15 cellular contexts compared by ENCODE assay signal in genomic region chr18:23856466-23857175, GRCh38.
DNase-seq lines count a peak whose midpoint lies in the region; ATAC-seq and TF ChIP-seq lines count a peak whose summit lies in the region.
"Had no signal": no experiment of that assay in that cellular context is flagged by ENCODE, and none has a peak within 500 bp of the region (broad histone marks: within the 10 kb centered on the region; RNA-seq: fewer than 3 reads in every experiment).

No MANE protein-coding gene starts in this region.

- WGBS in mesendoderm (ENCODE audit: extremely low coverage, insufficient coverage, low lambda C conversion rate): no CpG with 5 or more reads among the region's 5 CpGs

- no peak overlapping the region for H2BK15ac ChIP-seq in mesendoderm (replicated peaks; ENCODE audit: low read depth)

- in situ Hi-C loops in astrocyte of the spinal cord (cut with HindIII; ENCODE audit: low sequenced_read_pairs) (no loop called here), GM13977 (cut with MboI; ENCODE audit: low pct_unique_long_range_greater_than_20kb, low sequenced_read_pairs, unreplicated experiment) (no loop called here)

- TF ChIP-seq CTCF in astrocyte of the spinal cord (IDR thresholded peaks at IDR 0.05; ENCODE audit: low read depth, low read length): no peak
- no peak for TF ChIP-seq CTCF in GM13977 (IDR thresholded peaks at IDR 0.05; ENCODE audit: extremely low read depth, insufficient read depth, missing control alignments)

- no peak overlapping the region for H2AK5ac ChIP-seq in mesendoderm (ENCODE audit: low read length)

- no peak overlapping the region for H3K4me2 ChIP-seq in mesendoderm (ENCODE audit: low read length)

- H3K18ac ChIP-seq in mesendoderm (ENCODE audit: low read length): no peak overlapping the region

- no peak overlapping the region for H3K9ac ChIP-seq in mesendoderm (ENCODE audit: low read length)

- H2BK5ac ChIP-seq in mesendoderm (ENCODE audit: low read length): no peak overlapping the region

- no peaks in the 10 kb centered on the region for H3K36me3 ChIP-seq in mesendoderm (ENCODE audit: control insufficient read depth, insufficient read depth, low read length)
- H3K36me3 ChIP-seq: prostate gland had no signal

- H3K4me3 ChIP-seq in astrocyte of the spinal cord (ENCODE audit: low read depth, low read length) (no peak overlapping the region), mesendoderm (ENCODE audit: low read length) (no peak overlapping the region)
- H3K4me3 ChIP-seq: prostate gland, testis had no signal

- H4K5ac ChIP-seq in mesendoderm (ENCODE audit: low read length): no peak overlapping the region

- no peak overlapping the region for H3K56ac ChIP-seq in mesendoderm (ENCODE audit: low read length)

- H4K8ac ChIP-seq in mesendoderm (ENCODE audit: low read depth, low read length): no peak overlapping the region

- DNase-seq in Daoy (ENCODE audit: low read depth): peak; percentile 50
- DNase-seq in MV-4-11 (lab: John Stamatoyannopoulos, UW): peak; percentile 40
- DNase-seq in astrocyte of the spinal cord (ENCODE audit: low read depth, low spot score): peak; percentile 30
- peak; percentile 70 for DNase-seq in mesendoderm
- no peak for DNase-seq in activated CD8-positive, alpha-beta memory T cell treated with anti-CD3 and anti-CD28 coated beads, Interleukin-2, amount 50 U/mL, for 4 hours
- no peak for DNase-seq in NCI-H2081 treated with DMSO at 0.1 percent for 48 hours (lab: John Stamatoyannopoulos, UW)
- DNase-seq in GM13977 (ENCODE audit: low spot score): no peak
- DNase-seq: activated CD4-positive, alpha-beta T cell treated with anti-CD3 and anti-CD28 coated beads for 4 hours; activated gamma-delta T cell treated with Interleukin-2 at 50 U/mL for 16 hours; H7; NCI-H1930; T1000; testis had no signal

- H3K23ac ChIP-seq in mesendoderm (ENCODE audit: low read length): no peak overlapping the region

- H3K79me2 ChIP-seq in mesendoderm (ENCODE audit: control insufficient read depth, insufficient read depth, low read length): no peaks in the 10 kb centered on the region

- no peak overlapping the region for H3K27ac ChIP-seq in mesendoderm (ENCODE audit: low read depth, low read length)
- H3K27ac ChIP-seq: prostate gland, testis had no signal

- no peak overlapping the region for H2BK120ac ChIP-seq in mesendoderm (ENCODE audit: low read depth, low read length)

- no peaks in the 10 kb centered on the region for H3K27me3 ChIP-seq in mesendoderm (ENCODE audit: insufficient read depth, low read length, poor library complexity)
- H3K27me3 ChIP-seq: testis had no signal

- no peaks in the 10 kb centered on the region for H3K79me1 ChIP-seq in mesendoderm (ENCODE audit: low read length)

- H3K4me1 ChIP-seq in mesendoderm (ENCODE audit: control insufficient read depth, low read depth, low read length): no peaks in the 10 kb centered on the region
- H3K4me1 ChIP-seq: prostate gland, testis had no signal

- no peak for ATAC-seq in HG02852 (IDR thresholded peaks at IDR 0.05; ENCODE audit: unreplicated experiment)

- no peak overlapping the region for H3K4ac ChIP-seq in mesendoderm (ENCODE audit: low read depth, low read length)

Comparison
In these comparisons a context has a peak if more than half of its experiments do, and no peak if none do; other contexts are left out.
1. DNase-seq: peak in Daoy (single experiment), MV-4-11 (single experiment), astrocyte of the spinal cord (single experiment) and mesendoderm (single experiment); none in activated CD8-positive, alpha-beta memory T cell treated with anti-CD3 and anti-CD28 coated beads, Interleukin-2, amount 50 U/mL, for 4 hours (single experiment), NCI-H2081 treated with DMSO at 0.1 percent for 48 hours (single experiment) and GM13977 (single experiment).